In genomic region chr6:107026965-107027364, GRCh38 we compare ENCODE assay signal across 17 cellular contexts. TPM values are rescaled to one million over a fixed set of nuclear protein-coding genes. Genes with fewer than 3 reads are reported as not detected.
DNase-seq lines count a peak whose midpoint lies in the region; ATAC-seq and TF ChIP-seq lines count a peak whose summit lies in the region.
"Had no signal": no experiment of that assay in that cellular context is flagged by ENCODE, and none has a peak within 500 bp of the region (broad histone marks: within the 10 kb centered on the region; RNA-seq: fewer than 3 reads in every experiment).

No MANE protein-coding gene starts in this region.

- H3K36me3 Mint-ChIP-seq in activated CD4-positive, alpha-beta T cell treated with anti-CD3 and anti-CD28 coated beads, Interleukin-2, amount 10 ng/mL, durations not matched to agents 7 days and 5 days (ENCODE audit: low read depth), result peaks cover 16% of the 10 kb centered on the region
- H3K36me3 Mint-ChIP-seq in central memory CD8-positive, alpha-beta T cell (ENCODE audit: insufficient read depth), result peaks cover 23% of the 10 kb centered on the region
- peaks cover 8% of the 10 kb centered on the region for H3K36me3 Mint-ChIP-seq in neural crest cell (ENCODE audit: low read depth)

- no peaks in the 10 kb centered on the region for H3K4me1 ChIP-seq in HEK293 (ENCODE audit: control insufficient read depth, insufficient read depth, low read length)
- H3K4me1 ChIP-seq: prostate gland, upper lobe of right lung had no signal

- CTCF ChIA-PET in activated CD4-positive, alpha-beta T cell treated with anti-CD3 and anti-CD28 coated beads, Interleukin-2, amount 10 ng/mL, durations not matched to agents 7 days and 5 days (lab: Charles Lee), result interaction anchor here (0.8 to 1.7 kb wide), 7 partner anchors 10 to 528 kb away, joined by 3 to 7 read pairs (median 4); no protein-coding TSS in a partner anchor
- CTCF ChIA-PET in HEK293 (lab: Yijun Ruan, JAX), result interaction anchor here (0.6 to 2.1 kb wide), 10 partner anchors 9 to 1202 kb away, joined by 3 to 21 read pairs (median 3); no protein-coding TSS in a partner anchor

- no peak overlapping the region for H3K4me3 ChIP-seq in HEK293 (ENCODE audit: low read depth, low read length)
- H3K4me3 ChIP-seq: prostate gland had no signal

- no peak overlapping the region for H3K27ac Mint-ChIP-seq in activated CD4-positive, alpha-beta T cell treated with anti-CD3 and anti-CD28 coated beads, Interleukin-2, amount 10 ng/mL, durations not matched to agents 7 days and 5 days
- H3K27ac Mint-ChIP-seq in central memory CD8-positive, alpha-beta T cell (ENCODE audit: low read depth), result no peak overlapping the region
- H3K27ac Mint-ChIP-seq in neural crest cell (ENCODE audit: unreplicated experiment), result no peak overlapping the region
- H3K27ac Mint-ChIP-seq: activated CD8-positive, alpha-beta T cell treated with anti-CD3 and anti-CD28 coated beads, Interleukin-2, amount 10 ng/mL, durations not matched to agents 7 days and 5 days had no signal

- TF ChIP-seq CTCF in HEK293 (tag by site-specific recombination; IDR thresholded peaks at IDR 0.05) (no peak), neural crest cell (conservative IDR thresholded peaks at IDR 0.05) (no peak)

- no peaks in the 10 kb centered on the region for H3K9me3 Mint-ChIP-seq in activated CD4-positive, alpha-beta T cell treated with anti-CD3 and anti-CD28 coated beads, Interleukin-2, amount 10 ng/mL, durations not matched to agents 7 days and 5 days
- no peaks in the 10 kb centered on the region for H3K9me3 Mint-ChIP-seq in central memory CD8-positive, alpha-beta T cell
- H3K9me3 Mint-ChIP-seq in neural crest cell, result no peaks in the 10 kb centered on the region

- H3K4me3 Mint-ChIP-seq in activated CD4-positive, alpha-beta T cell treated with anti-CD3 and anti-CD28 coated beads, Interleukin-2, amount 10 ng/mL, durations not matched to agents 7 days and 5 days, result peak overlapping the region; percentile 99
- peak overlapping the region; percentile 98 for H3K4me3 Mint-ChIP-seq in central memory CD8-positive, alpha-beta T cell
- H3K4me3 Mint-ChIP-seq in neural crest cell, result peak overlapping the region; percentile 73

- H3K4me1 Mint-ChIP-seq in activated CD4-positive, alpha-beta T cell treated with anti-CD3 and anti-CD28 coated beads, Interleukin-2, amount 10 ng/mL, durations not matched to agents 7 days and 5 days, result peaks cover 29% of the 10 kb centered on the region
- H3K4me1 Mint-ChIP-seq in central memory CD8-positive, alpha-beta T cell, result peaks cover 25% of the 10 kb centered on the region
- H3K4me1 Mint-ChIP-seq in neural crest cell, result peaks cover 18% of the 10 kb centered on the region

- peaks cover 0 to 9% of the 10 kb centered on the region in 2 experiments; a peak in 1 of 3 replicates for H3K36me3 ChIP-seq in HEK293 (ENCODE audit: control insufficient read depth in 2 of 2, insufficient read depth in 1 of 2, low read length in 2 of 2)
- H3K36me3 ChIP-seq: left lung, prostate gland, upper lobe of right lung had no signal

- no peak for ATAC-seq in central memory CD8-positive, alpha-beta T cell (replicated peaks; ENCODE audit: extremely low read depth, poor library complexity, severe bottlenecking)
- ATAC-seq: activated CD8-positive, alpha-beta T cell treated with anti-CD3 and anti-CD28 coated beads, Interleukin-2, amount 10 ng/mL, durations not matched to agents 7 days and 5 days; left lung; upper lobe of right lung had no signal

- no peaks in the 10 kb centered on the region for H3K9me3 ChIP-seq in HEK293 (ENCODE audit: control insufficient read depth, insufficient read depth, low read depth, low read length)
- H3K9me3 ChIP-seq: left lung, prostate gland, upper lobe of right lung had no signal

- no peaks in the 10 kb centered on the region for H3K27me3 Mint-ChIP-seq in activated CD4-positive, alpha-beta T cell treated with anti-CD3 and anti-CD28 coated beads, Interleukin-2, amount 10 ng/mL, durations not matched to agents 7 days and 5 days
- H3K27me3 Mint-ChIP-seq in central memory CD8-positive, alpha-beta T cell, result no peaks in the 10 kb centered on the region
- H3K27me3 Mint-ChIP-seq in neural crest cell (ENCODE audit: low read depth), result no peaks in the 10 kb centered on the region

- POLR2A ChIA-PET in activated CD4-positive, alpha-beta T cell treated with anti-CD3 and anti-CD28 coated beads, Interleukin-2, amount 10 ng/mL, durations not matched to agents 7 days and 5 days (lab: Charles Lee), result no interaction called here
- POLR2A ChIA-PET in HEK293 (lab: Yijun Ruan, JAX), result interaction anchor here (1.7 kb wide), 1 partner anchor 87 kb away, joined by 10 read pairs; no protein-coding TSS in a partner anchor

- DNase-seq in activated CD4-positive, alpha-beta T cell treated with anti-CD3 and anti-CD28 coated beads, Interleukin-2, amount 10 ng/mL, durations not matched to agents 7 days and 5 days, result no peak
- DNase-seq in activated CD4-positive, alpha-beta T cell treated with anti-CD3 and anti-CD28 coated beads for 48 hours, result no peak
- no peak for DNase-seq in central memory CD8-positive, alpha-beta T cell (ENCODE audit: low spot score in 2 of 2)
- no peak for DNase-seq in neural crest cell (ENCODE audit: low read depth, low spot score)
- DNase-seq in NK-92 (lab: John Stamatoyannopoulos, UW; ENCODE audit: unreplicated experiment), result no peak
- DNase-seq in HK-2 (ENCODE audit: unreplicated experiment), result no peak
- no peak for DNase-seq in DMS79 (lab: John Stamatoyannopoulos, UW)
- DNase-seq: activated CD8-positive, alpha-beta T cell treated with anti-CD3 and anti-CD28 coated beads, Interleukin-2, amount 10 ng/mL, durations not matched to agents 7 days and 5 days; activated effector memory CD4-positive, alpha-beta T cell treated with anti-CD3 and anti-CD28 coated beads, Interleukin-2, amount 50 U/mL, for 16 hours; DMS53; left lung; NCI-H1092 treated with DMSO at 0.1 percent for 48 hours; stimulated activated naive CD4-positive, alpha-beta T cell had no signal

- no peak overlapping the region for H3K27ac ChIP-seq in HEK293 (ENCODE audit: extremely low read depth, low read depth, low read length)
- H3K27ac ChIP-seq: BLaER1 treated with 17β-estradiol and CSF1 and Interleukin-3, amounts not matched to agents 10 nM and 100 nM; left lung; prostate gland; upper lobe of right lung had no signal

TF ChIP-seq in HEK293, 187 proteins besides CTCF, POLR2A, EP300 and RAD21:
- TF ChIP-seq ZNF624 (tag by site-specific recombination; IDR thresholded peaks at IDR 0.05) (no peak), ZBTB17 (tag by site-specific recombination; IDR thresholded peaks at IDR 0.05) (peak; percentile 68; the same call in 1 of the 2 replicates), ZNF366 (tag by site-specific recombination; conservative IDR thresholded peaks at IDR 0.05) (peak; percentile 84)
TF ChIP-seq in HEK293: peak in this region for 2.

RNA-seq across cellular contexts. Expression of gene MTRES1, which starts 1.0 kb away (rescaled TPM):
- 10 to 100 TPM; 16.6 to 17.8 TPM for total RNA-seq in activated CD4-positive, alpha-beta T cell treated with anti-CD3 and anti-CD28 coated beads, Interleukin-2, amount 10 ng/mL, durations not matched to agents 7 days and 5 days
- 23.5 and 23.7 TPM in 2 replicates for total RNA-seq in neural crest cell

RNA-seq across cellular contexts. Expression of gene CD24, which starts 52.4 kb away (rescaled TPM):
- under 1 TPM; 0.22 to 0.31 TPM for total RNA-seq in activated CD4-positive, alpha-beta T cell treated with anti-CD3 and anti-CD28 coated beads, Interleukin-2, amount 10 ng/mL, durations not matched to agents 7 days and 5 days
- total RNA-seq in neural crest cell, result 333 and 352 TPM in 2 replicates
- total RNA-seq: activated CD8-positive, alpha-beta T cell treated with anti-CD3 and anti-CD28 coated beads, Interleukin-2, amount 10 ng/mL, durations not matched to agents 7 days and 5 days had no signal

Comparison
In these comparisons a context has a peak if more than half of its experiments do, and no peak if none do; other contexts are left out.
1. RNA of gene CD24, which starts 52.4 kb away (total RNA-seq): 333 to 352 TPM in neural crest cell; 0.22 to 0.31 TPM in activated CD4-positive, alpha-beta T cell treated with anti-CD3 and anti-CD28 coated beads, Interleukin-2, amount 10 ng/mL, durations not matched to agents 7 days and 5 days; every median in the first group is over 100 times any median in the second.
2. Peak in every context shown above with its lines, with median percentiles within 50 percentile points of each other: H3K4me3 Mint-ChIP-seq.